17 cellular contexts compared by ENCODE assay signal in the genomic region with DNA sequence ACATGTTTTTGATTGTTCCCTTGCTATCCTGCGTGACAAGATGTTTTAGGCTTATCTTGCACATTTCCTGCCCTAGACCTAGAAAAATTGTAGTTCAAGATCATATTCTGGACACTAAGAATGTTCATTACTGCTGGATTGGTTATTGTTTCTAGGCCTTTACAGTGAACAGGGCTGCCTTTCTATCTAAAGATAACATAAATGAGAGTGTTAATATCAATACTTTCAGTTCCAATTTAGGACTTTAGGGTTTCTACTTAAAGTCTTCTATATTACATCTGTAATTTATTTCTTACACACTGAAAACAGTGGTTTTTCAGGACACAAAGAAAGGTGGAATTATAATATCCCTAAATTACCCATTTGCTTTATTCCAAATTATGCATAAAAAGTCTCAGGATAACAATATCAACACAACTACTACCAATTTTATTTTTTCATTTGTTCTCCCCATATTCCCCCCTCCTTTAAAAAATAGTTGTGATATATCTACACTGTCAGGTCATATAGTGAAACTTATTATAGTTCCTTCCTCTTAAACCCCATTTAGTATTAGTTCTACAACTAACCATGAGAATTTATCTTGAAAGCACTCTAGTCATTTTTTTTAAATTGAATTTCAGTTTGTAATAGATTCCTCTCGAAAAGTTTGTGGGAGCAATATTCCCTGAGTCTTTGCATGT.
DNase-seq lines count a peak whose midpoint lies in the region; ATAC-seq, FAIRE-seq and TF ChIP-seq lines count a peak whose summit lies in the region.
"Had no signal": no experiment of that assay in that cellular context is flagged by ENCODE, and none has a peak within 500 bp of the region (broad histone marks: within the 10 kb centered on the region; RNA-seq: fewer than 3 reads in every experiment).

No MANE protein-coding gene starts in this region.

- no peak for DNase-seq in GM12892 (ENCODE audit: insufficient read length)
- DNase-seq in NCI-H1417 (lab: John Stamatoyannopoulos, UW): no peak
- no peak for DNase-seq in NCI-H345 treated with DMSO at 0.1 percent for 48 hours (lab: John Stamatoyannopoulos, UW; ENCODE audit: unreplicated experiment)
- no peak for DNase-seq in D341Med (ENCODE audit: low spot score)
- no peak for DNase-seq in iPS-NIHi11 (ENCODE audit: low spot score)
- DNase-seq: activated B cell treated with CpG ODN at 0.5 μM for 24 hours; CD4-positive, alpha-beta memory T cell; DMS79; naive thymus-derived CD4-positive, alpha-beta T cell; NCI-H2081 treated with DMSO at 0.1 percent for 48 hours; NCI-H524; SHP77 treated with DMSO at 0.1 percent for 48 hours; T-helper 17 cell; upper lobe of right lung had no signal

- peak; percentile 87 for FAIRE-seq in GM12892 (lab: Jason Lieb, UNC)

- ATAC-seq in GM19395 (IDR thresholded peaks at IDR 0.05; ENCODE audit: unreplicated experiment): peak; percentile 64
- peak; percentile 73 for ATAC-seq in HG02870 (IDR thresholded peaks at IDR 0.05; ENCODE audit: unreplicated experiment)
- ATAC-seq in HG03521 (IDR thresholded peaks at IDR 0.05; ENCODE audit: unreplicated experiment): peak; percentile 49
- ATAC-seq: naive thymus-derived CD4-positive, alpha-beta T cell; T-helper 17 cell; upper lobe of right lung had no signal

- no peak for TF ChIP-seq POLR2A in GM12892 (IDR thresholded peaks at IDR 0.05; ENCODE audit: low read depth, low read length)
